Comparison of ENCODE assay signal across 1 cellular context in the genomic region with DNA sequence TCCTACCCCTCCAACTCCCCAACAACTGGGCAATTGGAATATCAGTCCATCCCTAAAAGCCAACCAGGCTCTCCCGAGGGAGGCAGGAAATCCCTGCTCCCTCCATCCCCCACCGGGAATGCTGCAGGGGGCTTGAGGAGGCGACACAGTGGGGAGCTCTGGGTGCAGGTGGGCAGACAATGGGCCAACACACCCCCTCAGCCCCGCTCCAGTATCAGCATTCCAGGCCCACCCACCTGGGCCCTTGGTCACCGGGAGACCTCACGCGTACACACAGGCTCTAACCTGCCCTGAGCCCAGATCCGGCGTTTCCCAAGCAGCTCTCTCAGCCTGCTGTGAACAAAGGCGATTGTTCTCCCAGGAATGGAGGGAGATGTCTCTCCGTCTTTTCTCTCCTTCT.
TF ChIP-seq lines count a peak whose summit lies in the region.

No MANE protein-coding gene starts in this region.

TF ChIP-seq in IMR-90, 13 proteins besides CTCF, POLR2A, EP300 and RAD21 (continued from another document):
- TF ChIP-seq, protein P1, sequence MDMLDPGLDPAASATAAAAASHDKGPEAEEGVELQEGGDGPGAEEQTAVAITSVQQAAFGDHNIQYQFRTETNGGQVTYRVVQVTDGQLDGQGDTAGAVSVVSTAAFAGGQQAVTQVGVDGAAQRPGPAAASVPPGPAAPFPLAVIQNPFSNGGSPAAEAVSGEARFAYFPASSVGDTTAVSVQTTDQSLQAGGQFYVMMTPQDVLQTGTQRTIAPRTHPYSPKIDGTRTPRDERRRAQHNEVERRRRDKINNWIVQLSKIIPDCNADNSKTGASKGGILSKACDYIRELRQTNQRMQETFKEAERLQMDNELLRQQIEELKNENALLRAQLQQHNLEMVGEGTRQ (IDR thresholded peaks at IDR 0.05; ENCODE audit: low read depth, low read length), result no peak
- no peak for TF ChIP-seq FOS (IDR thresholded peaks at IDR 0.05; ENCODE audit: low read depth, low read length)
- no peak for TF ChIP-seq SMC3 (IDR thresholded peaks at IDR 0.05; ENCODE audit: low read depth, low read length)
